ENCODE assay signal across 8 cellular contexts in the genomic region with DNA sequence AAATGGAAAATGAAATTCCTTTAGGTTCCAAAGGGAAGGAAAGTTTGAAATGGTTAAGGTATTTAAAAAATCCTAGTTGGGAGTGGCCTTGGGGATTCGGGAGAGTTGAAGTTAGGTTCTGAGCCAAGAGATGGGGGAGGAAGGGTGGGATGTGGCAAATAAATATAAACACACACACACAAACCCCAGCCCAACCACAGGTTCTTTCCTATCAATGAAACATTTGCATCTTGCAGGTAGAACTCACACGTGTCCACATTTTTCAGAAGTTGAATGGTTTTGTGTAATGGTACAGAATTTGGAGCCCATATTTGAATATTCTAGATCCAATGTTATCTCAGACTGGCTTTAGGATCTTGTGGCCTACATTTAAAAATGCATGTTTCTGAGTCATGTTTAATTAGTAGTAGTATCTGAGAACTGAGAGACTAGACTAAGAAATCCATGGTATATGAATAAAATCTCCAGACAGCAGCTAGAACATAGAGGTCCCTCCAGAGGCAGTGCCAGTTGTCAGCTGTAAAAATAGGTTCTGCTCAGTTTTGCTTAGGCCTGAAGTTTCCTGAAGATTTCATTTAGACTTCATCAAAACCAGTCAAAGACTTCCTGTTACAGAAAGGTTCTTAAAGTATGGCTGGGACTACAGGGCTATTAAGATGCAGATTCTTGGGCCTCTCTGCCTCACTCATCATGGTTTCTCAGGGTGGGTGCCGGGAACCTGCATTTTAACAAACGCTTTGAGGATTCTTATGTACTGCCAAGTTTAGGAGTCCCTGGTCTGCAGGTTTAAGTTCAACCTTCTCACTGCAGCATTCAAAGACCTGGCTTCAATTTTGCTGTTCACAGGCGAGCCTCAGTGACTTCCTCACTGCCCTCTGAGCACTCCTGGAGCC. TPM values are rescaled to one million over a fixed set of nuclear protein-coding genes. Genes with fewer than 3 reads are reported as not detected.
DNase-seq lines count a peak whose midpoint lies in the region; ATAC-seq and TF ChIP-seq lines count a peak whose summit lies in the region.

No MANE protein-coding gene starts in this region.

- H3K4me1 ChIP-seq in OCI-LY3 (ENCODE audit: low read length) = peaks cover 37% of the 10 kb centered on the region

- peak overlapping the region; percentile 76 for H3K4me3 ChIP-seq in OCI-LY3 (ENCODE audit: low read length)

- no peaks in the 10 kb centered on the region for H3K9me3 ChIP-seq in OCI-LY3 (ENCODE audit: insufficient read depth, low read length)

- peaks cover 42% of the 10 kb centered on the region for H3K79me2 ChIP-seq in OCI-LY3 (ENCODE audit: low read length)

- peak overlapping the region; percentile 84 for H3K4me3 Mint-ChIP-seq in activated T-cell treated with anti-CD3 and anti-CD28 coated beads, Interleukin-2, amount 50 U/mL, for 4 hours
- peak overlapping the region; percentile 71 for H3K4me3 Mint-ChIP-seq in central memory CD8-positive, alpha-beta T cell
- peak overlapping the region; percentile 91 for H3K4me3 Mint-ChIP-seq in stimulated activated memory B cell treated with anti-CD40 and anti-IgM and Interleukin-4, amounts not matched to agents 10 μg/mL and 1 μg/mL and 100 μg/mL, for 72 hours

- peak overlapping the region; percentile 98 for H3K27ac Mint-ChIP-seq in central memory CD8-positive, alpha-beta T cell (ENCODE audit: low read depth)
- H3K27ac Mint-ChIP-seq in stimulated activated memory B cell treated with anti-CD40 and anti-IgM and Interleukin-4, amounts not matched to agents 10 μg/mL and 1 μg/mL and 100 μg/mL, for 72 hours = peak overlapping the region; percentile 98

- no peaks in the 10 kb centered on the region for H3K27me3 Mint-ChIP-seq in activated T-cell treated with anti-CD3 and anti-CD28 coated beads, Interleukin-2, amount 50 U/mL, for 4 hours (ENCODE audit: low read depth)
- no peaks in the 10 kb centered on the region for H3K27me3 Mint-ChIP-seq in central memory CD8-positive, alpha-beta T cell
- no peaks in the 10 kb centered on the region for H3K27me3 Mint-ChIP-seq in stimulated activated memory B cell treated with anti-CD40 and anti-IgM and Interleukin-4, amounts not matched to agents 10 μg/mL and 1 μg/mL and 100 μg/mL, for 72 hours

- peaks cover 12% of the 10 kb centered on the region; the same call in 1 of the 2 replicates for H3K27me3 ChIP-seq in OCI-LY3 (ENCODE audit: low read depth, low read length)

- peak overlapping the region; percentile 91 for H3K4me2 ChIP-seq in OCI-LY3 (ENCODE audit: low read length)

- peaks cover 80% of the 10 kb centered on the region for H4K20me1 ChIP-seq in OCI-LY3 (ENCODE audit: insufficient read depth, low read length)

- TF ChIP-seq CTCF in OCI-LY3 (IDR thresholded peaks at IDR 0.05; ENCODE audit: low read depth, low read length) = no peak

- DNase-seq in activated T-cell treated with anti-CD3 and anti-CD28 coated beads, Interleukin-2, amount 50 U/mL, for 4 hours = no peak
- DNase-seq in activated T-cell treated with anti-CD3 and anti-CD28 coated beads for 4 hours (no peak), midbrain (lab: John Stamatoyannopoulos, UW) (no peak)
- DNase-seq in central memory CD8-positive, alpha-beta T cell (ENCODE audit: low spot score in 2 of 2) = no peak

- no peak overlapping the region for H2AFZ ChIP-seq in OCI-LY3 (ENCODE audit: low read depth, low read length)

- H3K9me3 Mint-ChIP-seq in activated T-cell treated with anti-CD3 and anti-CD28 coated beads, Interleukin-2, amount 50 U/mL, for 4 hours = no peaks in the 10 kb centered on the region
- H3K9me3 Mint-ChIP-seq in central memory CD8-positive, alpha-beta T cell = no peaks in the 10 kb centered on the region
- peaks cover 1% of the 10 kb centered on the region for H3K9me3 Mint-ChIP-seq in stimulated activated memory B cell treated with anti-CD40 and anti-IgM and Interleukin-4, amounts not matched to agents 10 μg/mL and 1 μg/mL and 100 μg/mL, for 72 hours

- no peak overlapping the region for H3K27ac ChIP-seq in OCI-LY3 (ENCODE audit: low read length)

- peaks cover 92% of the 10 kb centered on the region for H3K4me1 Mint-ChIP-seq in activated T-cell treated with anti-CD3 and anti-CD28 coated beads, Interleukin-2, amount 50 U/mL, for 4 hours (ENCODE audit: low read depth)
- H3K4me1 Mint-ChIP-seq in central memory CD8-positive, alpha-beta T cell = peaks cover 92% of the 10 kb centered on the region
- H3K4me1 Mint-ChIP-seq in stimulated activated memory B cell treated with anti-CD40 and anti-IgM and Interleukin-4, amounts not matched to agents 10 μg/mL and 1 μg/mL and 100 μg/mL, for 72 hours = peaks cover 80% of the 10 kb centered on the region

- peaks cover 30% of the 10 kb centered on the region for H3K36me3 ChIP-seq in OCI-LY3 (replicated peaks; ENCODE audit: low read depth, low read length)

- ATAC-seq in activated T-cell treated with anti-CD3 and anti-CD28 coated beads, Interleukin-2, amount 50 U/mL, for 4 hours = peak in 1 of 2 donors; percentile 4
- ATAC-seq in central memory CD8-positive, alpha-beta T cell (replicated peaks; ENCODE audit: extremely low read depth, poor library complexity, severe bottlenecking) = no peak
- ATAC-seq in stimulated activated memory B cell treated with anti-CD40 and anti-IgM and Interleukin-4, amounts not matched to agents 10 μg/mL and 1 μg/mL and 100 μg/mL, for 72 hours = no peak
- ATAC-seq in GM21786 (IDR thresholded peaks at IDR 0.05; ENCODE audit: unreplicated experiment) (no peak), HG02623 (IDR thresholded peaks at IDR 0.05; ENCODE audit: unreplicated experiment) (no peak)

- H3K36me3 Mint-ChIP-seq in activated T-cell treated with anti-CD3 and anti-CD28 coated beads, Interleukin-2, amount 50 U/mL, for 4 hours (ENCODE audit: insufficient read depth) = peaks cover 31% of the 10 kb centered on the region
- H3K36me3 Mint-ChIP-seq in central memory CD8-positive, alpha-beta T cell (ENCODE audit: insufficient read depth) = peaks cover 17% of the 10 kb centered on the region
- peaks cover 24% of the 10 kb centered on the region for H3K36me3 Mint-ChIP-seq in stimulated activated memory B cell treated with anti-CD40 and anti-IgM and Interleukin-4, amounts not matched to agents 10 μg/mL and 1 μg/mL and 100 μg/mL, for 72 hours

- H3K9ac ChIP-seq in OCI-LY3 (ENCODE audit: low read length) = no peak overlapping the region

RNA-seq across cellular contexts. Expression of a gene that starts 21.3 kb away (rescaled TPM):
- total RNA-seq in activated T-cell treated with anti-CD3 and anti-CD28 coated beads, Interleukin-2, amount 50 U/mL, for 4 hours = 100 to 1,000 TPM in 1 of 3 donors, 10 to 100 TPM in 2; 91.6 to 116 (median 99.9) TPM
